ENCODE assay signal across 2 cellular contexts in genomic region chr12:94112116-94112515, GRCh38.
TF ChIP-seq lines count a peak whose summit lies in the region.

No MANE protein-coding gene starts in this region.

TF ChIP-seq in HEK293, 187 proteins besides CTCF, POLR2A, EP300 and RAD21:
- TF ChIP-seq ZNF544 (tag by site-specific recombination; IDR thresholded peaks at IDR 0.05) (no peak), KLF9 (tag by site-specific recombination; IDR thresholded peaks at IDR 0.05; ENCODE audit: low read depth) (peak; percentile 46; the same call in 1 of the 2 replicates)

TF ChIP-seq in GM12878, 131 proteins besides CTCF, POLR2A, EP300 and RAD21:
- no peak for TF ChIP-seq IRF3 (IDR thresholded peaks at IDR 0.05)
- no peak for TF ChIP-seq CEBPB (IDR thresholded peaks at IDR 0.05; ENCODE audit: borderline replicate concordance in 1 of 2, low read depth in 2 of 2, low read length in 2 of 2)
- TF ChIP-seq HCFC1 (IDR thresholded peaks at IDR 0.05; ENCODE audit: low read length) = no peak
- TF ChIP-seq PML (IDR thresholded peaks at IDR 0.05; ENCODE audit: low read length) = no peak
- no peak for TF ChIP-seq KDM1A (IDR thresholded peaks at IDR 0.05; ENCODE audit: borderline replicate concordance)
- TF ChIP-seq SREBF2 (IDR thresholded peaks at IDR 0.05; ENCODE audit: low read length) = no peak
- TF ChIP-seq YY1 (IDR thresholded peaks at IDR 0.05; ENCODE audit: low read depth, low read length) = no peak
- TF ChIP-seq E2F8 (IDR thresholded peaks at IDR 0.05; ENCODE audit: low read depth, partially characterized antibody) = no peak
- TF ChIP-seq IKZF1 (conservative IDR thresholded peaks at IDR 0.05) = no peak
- no peak for TF ChIP-seq ATF2 (IDR thresholded peaks at IDR 0.05; ENCODE audit: low read length)
- no peak for TF ChIP-seq PBX3 (IDR thresholded peaks at IDR 0.05; ENCODE audit: insufficient replicate concordance, low read depth, low read length)
